Comparison of ENCODE assay signal across 8 cellular contexts in the genomic region with DNA sequence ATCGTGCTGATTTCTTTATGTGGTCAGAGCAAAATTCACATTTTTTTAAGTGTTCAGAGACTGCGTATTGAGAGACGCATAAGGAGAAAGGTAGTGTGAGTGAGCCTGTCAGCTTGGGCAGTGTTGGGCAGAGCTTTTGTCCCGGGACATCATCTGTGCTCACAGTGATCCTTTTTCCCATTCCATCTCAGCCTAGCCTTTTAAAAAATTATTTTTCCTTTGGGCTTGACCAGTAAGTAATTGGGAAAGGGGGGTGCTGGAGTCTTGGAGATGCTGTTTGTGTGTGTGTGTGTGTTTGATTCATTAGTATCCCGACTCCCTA. TPM values are rescaled to one million over a fixed set of nuclear protein-coding genes. Genes with fewer than 3 reads are reported as not detected.
DNase-seq lines count a peak whose midpoint lies in the region; ATAC-seq, FAIRE-seq and TF ChIP-seq lines count a peak whose summit lies in the region.

No MANE protein-coding gene starts in this region.

- intact Hi-C loops in colonic mucosa (cut with DNase I): loop anchor here (5.0 kb wide), 1 partner anchor 214 kb away; no protein-coding TSS in a partner anchor

- no peak for ATAC-seq in naive thymus-derived CD8-positive, alpha-beta T cell
- ATAC-seq in GM18858 (IDR thresholded peaks at IDR 0.05; ENCODE audit: unreplicated experiment) (no peak), HG02571 (IDR thresholded peaks at IDR 0.05; ENCODE audit: unreplicated experiment) (no peak)

- H3K9me3 Mint-ChIP-seq in naive thymus-derived CD8-positive, alpha-beta T cell: no peaks in the 10 kb centered on the region

- H3K36me3 Mint-ChIP-seq in naive thymus-derived CD8-positive, alpha-beta T cell: peaks cover 0 to 6% (median 2%) of the 10 kb centered on the region in 3 donors

- H3K27me3 ChIP-seq in colonic mucosa: no peaks in the 10 kb centered on the region

- H3K27ac Mint-ChIP-seq in naive thymus-derived CD8-positive, alpha-beta T cell: peak overlapping the region; percentile 81 to 99 (median 96)

- H3K9me3 ChIP-seq in colonic mucosa: no peaks in the 10 kb centered on the region

- peak overlapping the region; percentile 89 for H3K4me3 ChIP-seq in AG10803 (ENCODE audit: low read length)
- peak overlapping the region; percentile 83 for H3K4me3 ChIP-seq in LNCaP clone FGC (ENCODE audit: low read depth, low read length)
- peak overlapping the region; percentile 66 for H3K4me3 ChIP-seq in colonic mucosa

- peak overlapping the region; percentile 95 to 99 for H3K9ac ChIP-seq in colonic mucosa (ENCODE audit: low read depth in 2 of 2, low read length in 2 of 2)

- FAIRE-seq in D721Med (lab: Jason Lieb, UNC): no peak

- H3K27me3 Mint-ChIP-seq in naive thymus-derived CD8-positive, alpha-beta T cell: no peaks in the 10 kb centered on the region

- H3K27ac ChIP-seq in colonic mucosa: peak overlapping the region; percentile 87

- DNase-seq in AG10803 (ENCODE audit: low read depth): no peak
- no peak for DNase-seq in LNCaP clone FGC (ENCODE audit: low read depth)
- DNase-seq in colonic mucosa: no peak
- DNase-seq in naive thymus-derived CD8-positive, alpha-beta T cell: no peak
- no peak for DNase-seq in HCEC 1CT
- no peak for DNase-seq in D721Med (ENCODE audit: insufficient read length, low spot score)

- TF ChIP-seq CTCF in AG10803 (conservative IDR thresholded peaks at IDR 0.05; ENCODE audit: low read length): no peak
- TF ChIP-seq CTCF in LNCaP clone FGC (IDR thresholded peaks at IDR 0.05; ENCODE audit: control insufficient read depth, extremely low read depth, insufficient read depth): no peak
- TF ChIP-seq CTCF in colonic mucosa (IDR thresholded peaks at IDR 0.05): no peak
- no peak for TF ChIP-seq CTCF in D721Med (IDR thresholded peaks at IDR 0.05; ENCODE audit: insufficient read depth, missing control alignments)

- H3K4me1 Mint-ChIP-seq in naive thymus-derived CD8-positive, alpha-beta T cell: peaks cover 28 to 80% (median 61%) of the 10 kb centered on the region in 4 donors

- no peaks in the 10 kb centered on the region for H3K36me3 ChIP-seq in colonic mucosa

- peak overlapping the region; percentile 84 to 98 (median 96) for H3K4me3 Mint-ChIP-seq in naive thymus-derived CD8-positive, alpha-beta T cell

- POLR2A ChIA-PET in naive thymus-derived CD8-positive, alpha-beta T cell (lab: Charles Lee): interaction anchor here (0.6 to 2.8 kb wide), 6 partner anchors 9 to 389 kb away, joined by 3 to 17 read pairs (median 4); no protein-coding TSS in a partner anchor

- no peaks in the 10 kb centered on the region for H3K4me1 ChIP-seq in colonic mucosa

RNA-seq across cellular contexts. Expression of a gene that starts 1.5 kb away (rescaled TPM):
- 10 to 100 TPM; 13.4 to 15.7 TPM for total RNA-seq in colonic mucosa
- total RNA-seq in naive thymus-derived CD8-positive, alpha-beta T cell: 10 to 100 TPM; 44.3 to 45.0 TPM
- polyA plus RNA-seq in naive thymus-derived CD8-positive, alpha-beta T cell: 10 to 100 TPM; 11.7 to 22.5 (median 19.6) TPM
